ENCODE assay signal across 19 cellular contexts in genomic region chr6:119430820-119431219, GRCh38.
DNase-seq lines count a peak whose midpoint lies in the region; ATAC-seq, FAIRE-seq and TF ChIP-seq lines count a peak whose summit lies in the region.
"Had no signal": no experiment of that assay in that cellular context is flagged by ENCODE, and none has a peak within 500 bp of the region (broad histone marks: within the 10 kb centered on the region; RNA-seq: fewer than 3 reads in every experiment).

No MANE protein-coding gene starts in this region.

- no peaks in the 10 kb centered on the region for H3K9me3 ChIP-seq in HepG2 (ENCODE audit: low read length)
- H3K9me3 ChIP-seq in right lobe of liver, result no peaks in the 10 kb centered on the region
- H3K9me3 ChIP-seq in PC-9 (ENCODE audit: insufficient read depth, low read depth), result no peaks in the 10 kb centered on the region
- peaks cover 0 to under 1% (median 0%) of the 10 kb centered on the region in 11 donors for H3K9me3 ChIP-seq in heart right ventricle
- H3K9me3 ChIP-seq in tibial nerve, result no peaks in the 10 kb centered on the region

- H3K9ac ChIP-seq in HepG2 (ENCODE audit: insufficient read depth, low read depth, low read length), result no peak overlapping the region

- H3K27me3 ChIP-seq in HepG2 (ENCODE audit: control insufficient read depth in 1 of 2, insufficient read depth in 2 of 2, low read length in 2 of 2) (no peaks in the 10 kb centered on the region), right lobe of liver (no peaks in the 10 kb centered on the region), PC-9 (ENCODE audit: insufficient read depth, low read depth) (no peaks in the 10 kb centered on the region), heart right ventricle (no peaks in the 10 kb centered on the region), tibial nerve (no peaks in the 10 kb centered on the region)

- intact Hi-C loops in HepG2 (cut with micrococcal nuclease; ENCODE audit: unreplicated experiment), result no loop called here
- intact Hi-C loops in right lobe of liver (cut with DNase I), result no loop called here
- intact Hi-C loops in PC-9 (cut with micrococcal nuclease; ENCODE audit: unreplicated experiment), result no loop called here
- intact Hi-C loops in heart right ventricle (cut with DNase I), result no loop called here

- H3K4me1 ChIP-seq in HepG2 (ENCODE audit: insufficient read depth, low read length) (no peaks in the 10 kb centered on the region), right lobe of liver (no peaks in the 10 kb centered on the region), PC-9 (replicated peaks; ENCODE audit: insufficient read depth) (no peaks in the 10 kb centered on the region), heart right ventricle (no peaks in the 10 kb centered on the region), tibial nerve (no peaks in the 10 kb centered on the region)

- no peak overlapping the region for H3K4me3 ChIP-seq in HepG2 (replicated peaks in 1 of 3; ENCODE audit: insufficient read depth in 1 of 3, low read depth in 2 of 3, low read length in 3 of 3)
- no peak overlapping the region for H3K4me3 ChIP-seq in right lobe of liver
- no peak overlapping the region for H3K4me3 ChIP-seq in PC-9
- no peak overlapping the region for H3K4me3 ChIP-seq in epithelial cell of esophagus (ENCODE audit: low read length)
- H3K4me3 ChIP-seq in heart right ventricle, result no peak overlapping the region
- H3K4me3 ChIP-seq in tibial nerve, result no peak overlapping the region

- CTCF ChIA-PET in HepG2 (lab: Yijun Ruan, JAX; ENCODE audit: low intra/inter-chr PET ratio, low total read pairs) (no interaction called here), PC-9 (lab: Charles Lee) (no interaction called here)

- TF ChIP-seq POLR2A in HepG2 (IDR thresholded peaks at IDR 0.05; ENCODE audit: insufficient read depth in 1 of 2, low read depth in 2 of 2, low read length in 2 of 2) (no peak), right lobe of liver (IDR thresholded peaks at IDR 0.05) (no peak), tibial nerve (IDR thresholded peaks at IDR 0.05) (no peak)

- in situ Hi-C loops in HepG2 (cut with HindIII; ENCODE audit: extremely low pct_ligation_motif_present, low pct_unique_long_range_greater_than_20kb), result no loop called here

- H3K36me3 ChIP-seq in HepG2 (replicated peaks in 1 of 2; ENCODE audit: control insufficient read depth in 1 of 2, insufficient read depth in 2 of 2, low read length in 2 of 2) (no peaks in the 10 kb centered on the region), right lobe of liver (no peaks in the 10 kb centered on the region), PC-9 (ENCODE audit: low read depth) (no peaks in the 10 kb centered on the region), heart right ventricle (no peaks in the 10 kb centered on the region), tibial nerve (no peaks in the 10 kb centered on the region)

- H2AFZ ChIP-seq in HepG2 (ENCODE audit: low read length) (no peak overlapping the region), PC-9 (peak overlapping the region; percentile 33; the same call in 1 of the 2 replicates)

- H3K4me2 ChIP-seq in HepG2 (ENCODE audit: low read depth, low read length) (no peak overlapping the region), PC-9 (no peak overlapping the region)

- TF ChIP-seq EP300 in HepG2 (IDR thresholded peaks at IDR 0.05; ENCODE audit: low read depth in 2 of 2, low read length in 2 of 2) (no peak), HepG2 (CRISPR knock-in tag; IDR thresholded peaks at IDR 0.05; ENCODE audit: borderline replicate concordance) (no peak), tibial nerve (IDR thresholded peaks at IDR 0.05) (no peak)

- no peaks in the 10 kb centered on the region for H3K9me2 ChIP-seq in PC-9 (ENCODE audit: insufficient read depth)

- 2% methylated on average over 1 of the region's 1 CpG for WGBS in HepG2 (ENCODE audit: low lambda C conversion rate)
- 47% methylated on average over 1 of the region's 1 CpG for WGBS in right lobe of liver (ENCODE audit: insufficient coverage, low coverage, low lambda C conversion rate, missing lambda C conversion rate)
- 20 to 42% methylated on average over 1 of the region's 1 CpG for WGBS in heart right ventricle, 2 donors
- 89 to 90% methylated on average over 1 of the region's 1 CpG for WGBS in tibial nerve, 2 donors

- POLR2A ChIA-PET in HepG2 (lab: Yijun Ruan, JAX), result no interaction called here
- POLR2A ChIA-PET in PC-9 (lab: Charles Lee; ENCODE audit: unreplicated experiment), result no interaction called here

- TF ChIP-seq CTCF in HepG2 (CRISPR knock-in tag; IDR thresholded peaks at IDR 0.05), result no peak
- TF ChIP-seq CTCF in right lobe of liver (IDR thresholded peaks at IDR 0.05), result no peak
- no peak for TF ChIP-seq CTCF in PC-9 (conservative IDR thresholded peaks at IDR 0.05)
- no peak for TF ChIP-seq CTCF in epithelial cell of esophagus (IDR thresholded peaks at IDR 0.05; ENCODE audit: insufficient read depth, low read depth, low read length, missing control alignments)
- TF ChIP-seq CTCF in heart right ventricle (IDR thresholded peaks at IDR 0.05), result no peak
- no peak for TF ChIP-seq CTCF in tibial nerve (IDR thresholded peaks at IDR 0.05)

- TF ChIP-seq RAD21 in HepG2 (CRISPR knock-in tag; IDR thresholded peaks at IDR 0.05), result no peak

- BruUV-seq in HepG2 (replicated peaks; lab: Mats Ljungman, UMichigan) (no TSS peak), PC-9 (replicated peaks; lab: Mats Ljungman, UMichigan) (no TSS peak)

- H3F3A ChIP-seq in PC-9 (ENCODE audit: insufficient read depth, low read depth), result no peaks in the 10 kb centered on the region

- H3K27ac ChIP-seq in HepG2 (ENCODE audit: extremely low read length, insufficient read depth, low read length) (no peak overlapping the region), right lobe of liver (no peak overlapping the region), PC-9 (no peak overlapping the region), heart right ventricle (no peak overlapping the region), tibial nerve (no peak overlapping the region)

- no peaks in the 10 kb centered on the region for H4K20me1 ChIP-seq in HepG2 (ENCODE audit: insufficient read depth, low read length)
- H4K20me1 ChIP-seq in PC-9 (ENCODE audit: insufficient read depth), result no peaks in the 10 kb centered on the region

- H3K79me2 ChIP-seq in HepG2 (ENCODE audit: insufficient read depth, low read length), result no peaks in the 10 kb centered on the region
- no peaks in the 10 kb centered on the region for H3K79me2 ChIP-seq in PC-9 (ENCODE audit: low read depth)

- ATAC-seq in HepG2, result no peak
- no peak for ATAC-seq in right lobe of liver
- ATAC-seq in GM18517 (IDR thresholded peaks at IDR 0.05; ENCODE audit: unreplicated experiment), result no peak
- ATAC-seq in heart right ventricle, result no peak

- no peak for FAIRE-seq in HepG2 (lab: Jason Lieb, UNC)
- FAIRE-seq: H1, HTR-8/SVneo had no signal

- DNase-seq in HepG2 (ENCODE audit: low spot score) (no peak), right lobe of liver (no peak), PC-9 (no peak), epithelial cell of esophagus (ENCODE audit: low read depth) (peak; percentile 41), renal cortical epithelial cell (ENCODE audit: low read depth) (peak; percentile 29), heart right ventricle (no peak), tibial nerve (ENCODE audit: low spot score in 2 of 2) (no peak)
- DNase-seq: 8988T; C1 segment of cervical spinal cord; CD4-positive, alpha-beta T cell; DMS153; DMS79 treated with DMSO at 0.1 percent for 48 hours; EL; GDM1; HCEC 1CT; HFFc6 had no signal

TF ChIP-seq in HepG2, 621 proteins besides CTCF, POLR2A, EP300 and RAD21 (continues in another document):
- TF ChIP-seq, protein P1, sequence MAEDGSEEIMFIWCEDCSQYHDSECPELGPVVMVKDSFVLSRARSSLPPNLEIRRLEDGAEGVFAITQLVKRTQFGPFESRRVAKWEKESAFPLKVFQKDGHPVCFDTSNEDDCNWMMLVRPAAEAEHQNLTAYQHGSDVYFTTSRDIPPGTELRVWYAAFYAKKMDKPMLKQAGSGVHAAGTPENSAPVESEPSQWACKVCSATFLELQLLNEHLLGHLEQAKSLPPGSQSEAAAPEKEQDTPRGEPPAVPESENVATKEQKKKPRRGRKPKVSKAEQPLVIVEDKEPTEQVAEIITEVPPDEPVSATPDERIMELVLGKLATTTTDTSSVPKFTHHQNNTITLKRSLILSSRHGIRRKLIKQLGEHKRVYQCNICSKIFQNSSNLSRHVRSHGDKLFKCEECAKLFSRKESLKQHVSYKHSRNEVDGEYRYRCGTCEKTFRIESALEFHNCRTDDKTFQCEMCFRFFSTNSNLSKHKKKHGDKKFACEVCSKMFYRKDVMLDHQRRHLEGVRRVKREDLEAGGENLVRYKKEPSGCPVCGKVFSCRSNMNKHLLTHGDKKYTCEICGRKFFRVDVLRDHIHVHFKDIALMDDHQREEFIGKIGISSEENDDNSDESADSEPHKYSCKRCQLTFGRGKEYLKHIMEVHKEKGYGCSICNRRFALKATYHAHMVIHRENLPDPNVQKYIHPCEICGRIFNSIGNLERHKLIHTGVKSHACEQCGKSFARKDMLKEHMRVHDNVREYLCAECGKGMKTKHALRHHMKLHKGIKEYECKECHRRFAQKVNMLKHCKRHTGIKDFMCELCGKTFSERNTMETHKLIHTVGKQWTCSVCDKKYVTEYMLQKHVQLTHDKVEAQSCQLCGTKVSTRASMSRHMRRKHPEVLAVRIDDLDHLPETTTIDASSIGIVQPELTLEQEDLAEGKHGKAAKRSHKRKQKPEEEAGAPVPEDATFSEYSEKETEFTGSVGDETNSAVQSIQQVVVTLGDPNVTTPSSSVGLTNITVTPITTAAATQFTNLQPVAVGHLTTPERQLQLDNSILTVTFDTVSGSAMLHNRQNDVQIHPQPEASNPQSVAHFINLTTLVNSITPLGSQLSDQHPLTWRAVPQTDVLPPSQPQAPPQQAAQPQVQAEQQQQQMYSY (CRISPR knock-in tag; IDR thresholded peaks at IDR 0.05), result no peak
- no peak for TF ChIP-seq NFE2L1 (CRISPR knock-in tag; IDR thresholded peaks at IDR 0.05; ENCODE audit: borderline replicate concordance)
- TF ChIP-seq, protein P2, sequence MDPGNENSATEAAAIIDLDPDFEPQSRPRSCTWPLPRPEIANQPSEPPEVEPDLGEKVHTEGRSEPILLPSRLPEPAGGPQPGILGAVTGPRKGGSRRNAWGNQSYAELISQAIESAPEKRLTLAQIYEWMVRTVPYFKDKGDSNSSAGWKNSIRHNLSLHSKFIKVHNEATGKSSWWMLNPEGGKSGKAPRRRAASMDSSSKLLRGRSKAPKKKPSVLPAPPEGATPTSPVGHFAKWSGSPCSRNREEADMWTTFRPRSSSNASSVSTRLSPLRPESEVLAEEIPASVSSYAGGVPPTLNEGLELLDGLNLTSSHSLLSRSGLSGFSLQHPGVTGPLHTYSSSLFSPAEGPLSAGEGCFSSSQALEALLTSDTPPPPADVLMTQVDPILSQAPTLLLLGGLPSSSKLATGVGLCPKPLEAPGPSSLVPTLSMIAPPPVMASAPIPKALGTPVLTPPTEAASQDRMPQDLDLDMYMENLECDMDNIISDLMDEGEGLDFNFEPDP (CRISPR knock-in tag; conservative IDR thresholded peaks at IDR 0.05), result no peak

Comparison
In these comparisons a context has a peak if more than half of its experiments do, and no peak if none do; other contexts are left out.
1. DNase-seq: peak in epithelial cell of esophagus (single experiment) and renal cortical epithelial cell (single experiment); none in HepG2 (single experiment), right lobe of liver (0 of 3), PC-9 (0 of 2), heart right ventricle (0 of 2) and tibial nerve (0 of 2).